ENCODE assay signal across 20 cellular contexts in the genomic region with DNA sequence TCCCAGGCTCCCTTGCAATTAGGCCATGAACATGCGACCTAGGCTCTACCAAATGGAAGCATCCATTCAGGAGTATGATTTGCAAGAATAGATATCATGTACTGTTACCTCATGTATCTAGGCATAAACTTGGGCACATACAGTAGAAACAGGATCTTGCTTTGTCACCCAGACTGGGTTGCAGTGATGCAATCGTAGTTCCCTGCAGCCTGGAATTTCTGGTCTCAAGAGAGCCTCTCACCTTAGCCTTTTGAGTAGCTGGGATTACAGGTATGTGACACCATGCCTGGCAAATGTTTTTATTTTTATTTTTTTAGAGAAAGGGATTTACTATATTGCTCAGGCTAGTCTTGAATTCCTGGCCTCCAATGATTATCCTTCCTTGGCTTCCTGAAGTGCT.
DNase-seq lines count a peak whose midpoint lies in the region; ATAC-seq, FAIRE-seq and TF ChIP-seq lines count a peak whose summit lies in the region.
"Had no signal": no experiment of that assay in that cellular context is flagged by ENCODE, and none has a peak within 500 bp of the region (broad histone marks: within the 10 kb centered on the region; RNA-seq: fewer than 3 reads in every experiment).

No MANE protein-coding gene starts in this region.

- ATAC-seq in GM23338 (no peak), GM21825 (IDR thresholded peaks at IDR 0.05; ENCODE audit: unreplicated experiment) (no peak)
- ATAC-seq: A549 had no signal

- H4K20me1 ChIP-seq in GM23338 (replicated peaks; ENCODE audit: insufficient read depth), result no peaks in the 10 kb centered on the region

- no peak overlapping the region for H3K4me2 ChIP-seq in GM23338
- H3K4me2 ChIP-seq: A549 had no signal

- no peaks in the 10 kb centered on the region for H3K27me3 ChIP-seq in GM23338 (ENCODE audit: insufficient read depth)
- no peaks in the 10 kb centered on the region for H3K27me3 ChIP-seq in bronchial epithelial cell (ENCODE audit: control insufficient read depth, insufficient read depth, low read length)

- no peaks in the 10 kb centered on the region for H3K4me1 Mint-ChIP-seq in GM23338

- H3K4me3 ChIP-seq in GM23338, result no peak overlapping the region
- no peak overlapping the region for H3K4me3 ChIP-seq in bronchial epithelial cell (ENCODE audit: low read depth, low read length)
- H3K4me3 ChIP-seq: A549 had no signal

- no peaks in the 10 kb centered on the region for H3K79me2 ChIP-seq in GM23338 (replicated peaks; ENCODE audit: insufficient read depth)

- H3K9me3 Mint-ChIP-seq in GM23338, result no peaks in the 10 kb centered on the region

- H3K27ac ChIP-seq in GM23338 (ENCODE audit: low read depth), result no peak overlapping the region
- H3K27ac ChIP-seq: 22Rv1, A549, C4-2B, HL-60 had no signal

- no peaks in the 10 kb centered on the region for H3K36me3 ChIP-seq in GM23338 (ENCODE audit: insufficient read depth)
- no peaks in the 10 kb centered on the region for H3K36me3 ChIP-seq in bronchial epithelial cell (ENCODE audit: control insufficient read depth, insufficient read depth, low read length)

- TF ChIP-seq CTCF in GM23338 (conservative IDR thresholded peaks at IDR 0.05; ENCODE audit: low read depth in 2 of 2) (no peak), bronchial epithelial cell (IDR thresholded peaks at IDR 0.05; ENCODE audit: insufficient read depth, low read length, severe bottlenecking) (no peak)

- H3K36me3 Mint-ChIP-seq in GM23338 (ENCODE audit: low read depth), result no peaks in the 10 kb centered on the region

- H3K27ac Mint-ChIP-seq in GM23338, result no peak overlapping the region
- H3K27ac Mint-ChIP-seq: CD4-positive, alpha-beta T cell had no signal

- H2AFZ ChIP-seq in GM23338, result no peak overlapping the region; the same call in 1 of the 2 replicates

- H3F3A ChIP-seq in GM23338 (replicated peaks; ENCODE audit: low read depth), result no peaks in the 10 kb centered on the region

- no peaks in the 10 kb centered on the region for H3K27me3 Mint-ChIP-seq in GM23338 (ENCODE audit: insufficient read depth, low read depth, poor library complexity)
- H3K27me3 Mint-ChIP-seq: CD4-positive, alpha-beta T cell had no signal

- DNase-seq in DMS53 (lab: John Stamatoyannopoulos, UW) (peak; percentile 2), DMS53 treated with DMSO at 0.1 percent for 48 hours (lab: John Stamatoyannopoulos, UW; ENCODE audit: unreplicated experiment) (no peak), GM23338 (ENCODE audit: low spot score) (peak; percentile 9), bronchial epithelial cell (ENCODE audit: low read depth) (peak; percentile 7), renal cortical epithelial cell (ENCODE audit: low read depth) (peak; percentile 1), NCI-H187 (lab: John Stamatoyannopoulos, UW) (no peak)
- DNase-seq: AML-193; Caco-2; CD4-positive, alpha-beta T cell; DMS79 treated with DMSO at 0.1 percent for 48 hours; GF-D8; HCEC 1CT; IMR-90 had no signal

- no peaks in the 10 kb centered on the region for H3K4me1 ChIP-seq in GM23338 (ENCODE audit: insufficient read depth)
- H3K4me1 ChIP-seq: A549, Caco-2 had no signal

- H3K9me2 ChIP-seq in GM23338 (ENCODE audit: insufficient read depth), result no peaks in the 10 kb centered on the region

- H3K4me3 Mint-ChIP-seq in GM23338, result no peak overlapping the region
- H3K4me3 Mint-ChIP-seq: CD4-positive, alpha-beta T cell had no signal

- no peak for FAIRE-seq in bronchial epithelial cell (lab: Jason Lieb, UNC)
- FAIRE-seq: A549, D721Med, H54 had no signal

TF ChIP-seq in GM23338, 12 proteins besides CTCF, POLR2A, EP300 and RAD21 (continues in another document):
- TF ChIP-seq POLR2AphosphoS5 (IDR thresholded peaks at IDR 0.05; ENCODE audit: low read depth) (no peak), STAT1 (IDR thresholded peaks at IDR 0.05; ENCODE audit: unreplicated experiment) (no peak), ZNF114 (CRISPR knock-in tag; IDR thresholded peaks at IDR 0.05) (no peak), CREB1 (CRISPR knock-in tag; IDR thresholded peaks at IDR 0.05; ENCODE audit: low read depth) (no peak), JUNB (IDR thresholded peaks at IDR 0.05; ENCODE audit: unreplicated experiment) (no peak), ZNF331 (CRISPR knock-in tag; IDR thresholded peaks at IDR 0.05; ENCODE audit: low read depth) (no peak), EZH2 (IDR thresholded peaks at IDR 0.05; ENCODE audit: low read depth, unreplicated experiment) (no peak), NANOG (IDR thresholded peaks at IDR 0.05; ENCODE audit: borderline replicate concordance) (no peak)
- TF ChIP-seq, protein P1, sequence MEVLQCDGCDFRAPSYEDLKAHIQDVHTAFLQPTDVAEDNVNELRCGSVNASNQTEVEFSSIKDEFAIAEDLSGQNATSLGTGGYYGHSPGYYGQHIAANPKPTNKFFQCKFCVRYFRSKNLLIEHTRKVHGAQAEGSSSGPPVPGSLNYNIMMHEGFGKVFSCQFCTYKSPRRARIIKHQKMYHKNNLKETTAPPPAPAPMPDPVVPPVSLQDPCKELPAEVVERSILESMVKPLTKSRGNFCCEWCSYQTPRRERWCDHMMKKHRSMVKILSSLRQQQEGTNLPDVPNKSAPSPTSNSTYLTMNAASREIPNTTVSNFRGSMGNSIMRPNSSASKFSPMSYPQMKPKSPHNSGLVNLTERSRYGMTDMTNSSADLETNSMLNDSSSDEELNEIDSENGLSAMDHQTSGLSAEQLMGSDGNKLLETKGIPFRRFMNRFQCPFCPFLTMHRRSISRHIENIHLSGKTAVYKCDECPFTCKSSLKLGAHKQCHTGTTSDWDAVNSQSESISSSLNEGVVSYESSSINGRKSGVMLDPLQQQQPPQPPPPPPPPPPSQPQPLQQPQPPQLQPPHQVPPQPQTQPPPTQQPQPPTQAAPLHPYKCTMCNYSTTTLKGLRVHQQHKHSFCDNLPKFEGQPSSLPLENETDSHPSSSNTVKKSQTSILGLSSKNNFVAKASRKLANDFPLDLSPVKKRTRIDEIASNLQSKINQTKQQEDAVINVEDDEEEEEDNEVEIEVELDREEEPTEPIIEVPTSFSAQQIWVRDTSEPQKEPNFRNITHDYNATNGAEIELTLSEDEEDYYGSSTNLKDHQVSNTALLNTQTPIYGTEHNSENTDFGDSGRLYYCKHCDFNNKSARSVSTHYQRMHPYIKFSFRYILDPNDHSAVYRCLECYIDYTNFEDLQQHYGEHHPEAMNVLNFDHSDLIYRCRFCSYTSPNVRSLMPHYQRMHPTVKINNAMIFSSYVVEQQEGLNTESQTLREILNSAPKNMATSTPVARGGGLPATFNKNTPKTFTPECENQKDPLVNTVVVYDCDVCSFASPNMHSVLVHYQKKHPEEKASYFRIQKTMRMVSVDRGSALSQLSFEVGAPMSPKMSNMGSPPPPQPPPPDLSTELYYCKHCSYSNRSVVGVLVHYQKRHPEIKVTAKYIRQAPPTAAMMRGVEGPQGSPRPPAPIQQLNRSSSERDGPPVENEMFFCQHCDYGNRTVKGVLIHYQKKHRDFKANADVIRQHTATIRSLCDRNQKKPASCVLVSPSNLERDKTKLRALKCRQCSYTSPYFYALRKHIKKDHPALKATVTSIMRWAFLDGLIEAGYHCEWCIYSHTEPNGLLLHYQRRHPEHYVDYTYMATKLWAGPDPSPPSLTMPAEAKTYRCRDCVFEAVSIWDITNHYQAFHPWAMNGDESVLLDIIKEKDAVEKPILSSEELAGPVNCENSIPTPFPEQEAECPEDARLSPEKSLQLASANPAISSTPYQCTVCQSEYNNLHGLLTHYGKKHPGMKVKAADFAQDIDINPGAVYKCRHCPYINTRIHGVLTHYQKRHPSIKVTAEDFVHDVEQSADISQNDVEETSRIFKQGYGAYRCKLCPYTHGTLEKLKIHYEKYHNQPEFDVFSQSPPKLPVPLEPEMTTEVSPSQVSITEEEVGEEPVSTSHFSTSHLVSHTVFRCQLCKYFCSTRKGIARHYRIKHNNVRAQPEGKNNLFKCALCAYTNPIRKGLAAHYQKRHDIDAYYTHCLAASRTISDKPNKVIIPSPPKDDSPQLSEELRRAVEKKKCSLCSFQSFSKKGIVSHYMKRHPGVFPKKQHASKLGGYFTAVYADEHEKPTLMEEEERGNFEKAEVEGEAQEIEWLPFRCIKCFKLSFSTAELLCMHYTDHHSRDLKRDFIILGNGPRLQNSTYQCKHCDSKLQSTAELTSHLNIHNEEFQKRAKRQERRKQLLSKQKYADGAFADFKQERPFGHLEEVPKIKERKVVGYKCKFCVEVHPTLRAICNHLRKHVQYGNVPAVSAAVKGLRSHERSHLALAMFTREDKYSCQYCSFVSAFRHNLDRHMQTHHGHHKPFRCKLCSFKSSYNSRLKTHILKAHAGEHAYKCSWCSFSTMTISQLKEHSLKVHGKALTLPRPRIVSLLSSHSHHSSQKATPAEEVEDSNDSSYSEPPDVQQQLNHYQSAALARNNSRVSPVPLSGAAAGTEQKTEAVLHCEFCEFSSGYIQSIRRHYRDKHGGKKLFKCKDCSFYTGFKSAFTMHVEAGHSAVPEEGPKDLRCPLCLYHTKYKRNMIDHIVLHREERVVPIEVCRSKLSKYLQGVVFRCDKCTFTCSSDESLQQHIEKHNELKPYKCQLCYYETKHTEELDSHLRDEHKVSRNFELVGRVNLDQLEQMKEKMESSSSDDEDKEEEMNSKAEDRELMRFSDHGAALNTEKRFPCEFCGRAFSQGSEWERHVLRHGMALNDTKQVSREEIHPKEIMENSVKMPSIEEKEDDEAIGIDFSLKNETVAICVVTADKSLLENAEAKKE (CRISPR knock-in tag; IDR thresholded peaks at IDR 0.05), result no peak

Comparison
In these comparisons a context has a peak if more than half of its experiments do, and no peak if none do; other contexts are left out.
1. DNase-seq: peak in DMS53 (single experiment), GM23338 (single experiment), bronchial epithelial cell (single experiment) and renal cortical epithelial cell (single experiment); none in DMS53 treated with DMSO at 0.1 percent for 48 hours (single experiment) and NCI-H187 (0 of 2).